ENCODE assay signal across 8 cellular contexts in genomic region chr19:37654525-37654832, GRCh38. TPM values are rescaled to one million over a fixed set of nuclear protein-coding genes. Genes with fewer than 3 reads are reported as not detected.
DNase-seq lines count a peak whose midpoint lies in the region; ATAC-seq and TF ChIP-seq lines count a peak whose summit lies in the region.

No MANE protein-coding gene starts in this region.

- CTCF ChIA-PET in OCI-LY7 (lab: Charles Lee; ENCODE audit: unreplicated experiment): no interaction called here

- peak overlapping the region; percentile 93; the same call in 1 of the 2 replicates for H2AFZ ChIP-seq in OCI-LY7 (ENCODE audit: low read length)

- H3K9ac ChIP-seq in mucosa of rectum (ENCODE audit: low read depth in 1 of 2, low read length in 2 of 2): peak overlapping the region; percentile 65 to 83

- peaks cover 23% of the 10 kb centered on the region; the same call in 1 of the 2 replicates for H3K79me2 ChIP-seq in OCI-LY7 (ENCODE audit: insufficient read depth, low read depth, low read length)

- 0 out of 2 replicates have a peak, but pooled peaks cover 3% of the 10 kb centered on the region for H3K9me3 ChIP-seq in OCI-LY7 (ENCODE audit: low read length)
- H3K9me3 ChIP-seq in mucosa of rectum (ENCODE audit: control insufficient read depth in 2 of 2, low read length in 2 of 2): no peaks in the 10 kb centered on the region

- H3K9me2 ChIP-seq in OCI-LY7 (ENCODE audit: insufficient read depth, low read length): no peaks in the 10 kb centered on the region

- no peaks in the 10 kb centered on the region for H3K27me3 ChIP-seq in mucosa of rectum (ENCODE audit: control insufficient read depth in 2 of 2, insufficient read depth in 2 of 2, low read length in 2 of 2)

- H3K4me3 ChIP-seq in OCI-LY7 (ENCODE audit: low read depth, low read length, poor library complexity, severe bottlenecking) (peak overlapping the region; percentile 80), mucosa of rectum (ENCODE audit: low read length in 2 of 2) (peak overlapping the region; percentile 66 to 82)

- intact Hi-C loops in OCI-LY7 (cut with micrococcal nuclease; ENCODE audit: unreplicated experiment): no loop called here

- H4K20me1 ChIP-seq in OCI-LY7 (ENCODE audit: insufficient read depth, low read length): no peaks in the 10 kb centered on the region

- DNase-seq in AG20443 (ENCODE audit: low spot score) (peak; percentile 57), OCI-LY7 (ENCODE audit: low spot score) (peak; percentile 22), dermis blood vessel endothelial cell (peak; percentile 42), AG08396 (ENCODE audit: low spot score) (no peak)
- no peak for DNase-seq in central memory CD4-positive, alpha-beta T cell

- no TSS peak for BruUV-seq in OCI-LY7 (replicated peaks; lab: Mats Ljungman, UMichigan)

- no peak for TF ChIP-seq CTCF in OCI-LY7 (conservative IDR thresholded peaks at IDR 0.05; ENCODE audit: low read length)

- peak overlapping the region; percentile 73 for H3K4me2 ChIP-seq in OCI-LY7 (ENCODE audit: low read length)

- H3K4me1 ChIP-seq in OCI-LY7 (ENCODE audit: insufficient read depth, low read length, poor library complexity, severe bottlenecking) (peaks cover 7% of the 10 kb centered on the region), mucosa of rectum (ENCODE audit: control insufficient read depth in 2 of 2, insufficient read depth in 2 of 2, low read length in 2 of 2) (peaks cover 7 to 17% of the 10 kb centered on the region in 2 donors)

- H3K27ac ChIP-seq in OCI-LY7 (ENCODE audit: low read depth, low read length, poor library complexity, severe bottlenecking): peak overlapping the region; percentile 58
- H3K27ac ChIP-seq in mucosa of rectum (ENCODE audit: low read depth in 2 of 2, low read length in 2 of 2): peak overlapping the region; percentile 86 to 90

- ATAC-seq in GM21367 (IDR thresholded peaks at IDR 0.05; ENCODE audit: unreplicated experiment) (peak; percentile 5), GM21423 (IDR thresholded peaks at IDR 0.05; ENCODE audit: unreplicated experiment) (no peak)

- POLR2A ChIA-PET in OCI-LY7 (lab: Charles Lee): no interaction called here

- H3K36me3 ChIP-seq in OCI-LY7 (ENCODE audit: insufficient read depth, low read length) (peaks cover 3% of the 10 kb centered on the region; the same call in 1 of the 2 replicates), mucosa of rectum (ENCODE audit: control insufficient read depth in 2 of 2, insufficient read depth in 2 of 2, low read length in 2 of 2) (peaks cover 0 to under 1% of the 10 kb centered on the region in 2 donors)

RNA-seq across cellular contexts. Expression of gene ZFP30, which starts 0.8 kb away (rescaled TPM):
- total RNA-seq in OCI-LY7 (2014; rRNA removed; shearing (Covaris generic)): 4.5 and 6.2 TPM in 2 replicates
- total RNA-seq in OCI-LY7 (2022) (12.8 and 13.5 TPM in 2 replicates), dermis blood vessel endothelial cell (14.8 and 23.3 TPM in 2 replicates)

RNA-seq across cellular contexts. Expression of gene ZNF540, which starts 59.8 kb away (rescaled TPM):
- total RNA-seq in OCI-LY7 (2014; rRNA removed; shearing (Covaris generic)): 0.44 and 0.59 TPM in 2 replicates
- 0.39 and 0.46 TPM in 2 replicates for total RNA-seq in OCI-LY7 (2022)
- total RNA-seq in dermis blood vessel endothelial cell: 0.17 and 1.1 TPM in 2 replicates

RNA-seq across cellular contexts. Expression of gene ZNF571, which starts 59.9 kb away (rescaled TPM):
- 1.3 and 8.0 TPM in 2 replicates for total RNA-seq in OCI-LY7 (2014; rRNA removed; shearing (Covaris generic))
- total RNA-seq in OCI-LY7 (2022): 2.6 and 4.2 TPM in 2 replicates
- total RNA-seq in dermis blood vessel endothelial cell: 1.7 and 4.4 TPM in 2 replicates

Comparison
In these comparisons a context has a peak if more than half of its experiments do, and no peak if none do; other contexts are left out.
1. DNase-seq: peak in AG20443 (single experiment), OCI-LY7 (single experiment) and dermis blood vessel endothelial cell (single experiment); none in AG08396 (single experiment) and central memory CD4-positive, alpha-beta T cell (single experiment).